ENCODE assay signal across 11 cellular contexts in genomic region chr5:133927616-133928180, GRCh38. TPM values are rescaled to one million over a fixed set of nuclear protein-coding genes. Genes with fewer than 3 reads are reported as not detected.
DNase-seq lines count a peak whose midpoint lies in the region; ATAC-seq and TF ChIP-seq lines count a peak whose summit lies in the region.
"Had no signal": no experiment of that assay in that cellular context is flagged by ENCODE, and none has a peak within 500 bp of the region (broad histone marks: within the 10 kb centered on the region; RNA-seq: fewer than 3 reads in every experiment).

No MANE protein-coding gene starts in this region.

- H3K27ac Mint-ChIP-seq in activated naive CD4-positive, alpha-beta T cell treated with anti-CD3 and anti-CD28 coated beads, Interleukin-2, amount 50 U/mL, for 24 hours: peak overlapping the region; percentile 99
- H3K27ac Mint-ChIP-seq in IgD-negative memory B cell (peak overlapping the region in 2 of 3 donors; percentile 59 to 97), brain (peak overlapping the region in 3 of 5 experiments; percentile 56 to 95 (median 80))
- peak overlapping the region; percentile 98 for H3K27ac Mint-ChIP-seq in stimulated activated naive B cell treated with anti-CD40 and anti-IgM and Interleukin-4, amounts not matched to agents 10 μg/mL and 1 μg/mL and 100 μg/mL, for 72 hours
- H3K27ac Mint-ChIP-seq: H9 had no signal

- TF ChIP-seq CTCF in brain (conservative IDR thresholded peaks at IDR 0.05): no peak

- no peak for DNase-seq in activated naive CD4-positive, alpha-beta T cell treated with Interleukin-2 at 50 U/mL for 16 hours
- DNase-seq in stimulated activated naive B cell treated with anti-CD40 and anti-IgM and Interleukin-4, amounts not matched to agents 10 μg/mL and 1 μg/mL and 100 μg/mL, for 72 hours: no peak
- DNase-seq in COLO829 (ENCODE audit: low spot score): no peak
- no peak for DNase-seq in stimulated activated CD4-positive, alpha-beta T cell treated with anti-CD3 and anti-CD28 coated beads, Interleukin-1b, Interleukin-23, amount 100 ng/mL, for 48 hours
- DNase-seq: H9, NCI-H1930, NCI-H748 treated with DMSO at 0.1 percent for 48 hours had no signal

- no peak for ATAC-seq in stimulated activated naive B cell treated with anti-CD40 and anti-IgM and Interleukin-4, amounts not matched to agents 10 μg/mL and 1 μg/mL and 100 μg/mL, for 72 hours (replicated peaks)
- ATAC-seq: PC-3 had no signal

- no peaks in the 10 kb centered on the region for H3K36me3 Mint-ChIP-seq in activated naive CD4-positive, alpha-beta T cell treated with anti-CD3 and anti-CD28 coated beads, Interleukin-2, amount 50 U/mL, for 24 hours
- H3K36me3 Mint-ChIP-seq in IgD-negative memory B cell: peaks cover under 1% of the 10 kb centered on the region
- H3K36me3 Mint-ChIP-seq in brain: no peaks in the 10 kb centered on the region
- peaks cover 0 to 5% of the 10 kb centered on the region in 2 donors for H3K36me3 Mint-ChIP-seq in stimulated activated naive B cell treated with anti-CD40 and anti-IgM and Interleukin-4, amounts not matched to agents 10 μg/mL and 1 μg/mL and 100 μg/mL, for 72 hours

- no peaks in the 10 kb centered on the region for H3K27me3 Mint-ChIP-seq in activated naive CD4-positive, alpha-beta T cell treated with anti-CD3 and anti-CD28 coated beads, Interleukin-2, amount 50 U/mL, for 24 hours
- H3K27me3 Mint-ChIP-seq in IgD-negative memory B cell (no peaks in the 10 kb centered on the region), brain (peaks cover 7% of the 10 kb centered on the region)
- H3K27me3 Mint-ChIP-seq in stimulated activated naive B cell treated with anti-CD40 and anti-IgM and Interleukin-4, amounts not matched to agents 10 μg/mL and 1 μg/mL and 100 μg/mL, for 72 hours: no peaks in the 10 kb centered on the region

- H3K4me1 Mint-ChIP-seq in activated naive CD4-positive, alpha-beta T cell treated with anti-CD3 and anti-CD28 coated beads, Interleukin-2, amount 50 U/mL, for 24 hours: peaks cover 38% of the 10 kb centered on the region
- peaks cover 43 to 52% (median 46%) of the 10 kb centered on the region in 3 donors for H3K4me1 Mint-ChIP-seq in IgD-negative memory B cell
- peaks cover 37% of the 10 kb centered on the region for H3K4me1 Mint-ChIP-seq in brain
- H3K4me1 Mint-ChIP-seq in stimulated activated naive B cell treated with anti-CD40 and anti-IgM and Interleukin-4, amounts not matched to agents 10 μg/mL and 1 μg/mL and 100 μg/mL, for 72 hours: peaks cover 63 to 86% of the 10 kb centered on the region in 2 donors

- H3K4me3 Mint-ChIP-seq in activated naive CD4-positive, alpha-beta T cell treated with anti-CD3 and anti-CD28 coated beads, Interleukin-2, amount 50 U/mL, for 24 hours: no peak overlapping the region
- H3K4me3 Mint-ChIP-seq in IgD-negative memory B cell (peak overlapping the region in 2 of 4 donors; percentile 35 to 61), brain (no peak overlapping the region)
- no peak overlapping the region for H3K4me3 Mint-ChIP-seq in stimulated activated naive B cell treated with anti-CD40 and anti-IgM and Interleukin-4, amounts not matched to agents 10 μg/mL and 1 μg/mL and 100 μg/mL, for 72 hours
- H3K4me3 Mint-ChIP-seq: H9 had no signal

- H3K9me3 Mint-ChIP-seq in activated naive CD4-positive, alpha-beta T cell treated with anti-CD3 and anti-CD28 coated beads, Interleukin-2, amount 50 U/mL, for 24 hours: no peaks in the 10 kb centered on the region
- H3K9me3 Mint-ChIP-seq in IgD-negative memory B cell: no peaks in the 10 kb centered on the region
- H3K9me3 Mint-ChIP-seq in brain: peaks cover 0 to 6% (median 0%) of the 10 kb centered on the region in 5 experiments
- peaks cover 0 to 2% of the 10 kb centered on the region in 2 donors for H3K9me3 Mint-ChIP-seq in stimulated activated naive B cell treated with anti-CD40 and anti-IgM and Interleukin-4, amounts not matched to agents 10 μg/mL and 1 μg/mL and 100 μg/mL, for 72 hours
- H3K9me3 Mint-ChIP-seq: H9 had no signal

RNA-seq across cellular contexts. Expression of gene C5orf15, which starts 40.7 kb away (rescaled TPM):
- polyA plus RNA-seq in IgD-negative memory B cell (25.5 TPM), brain (ENCODE audit: insufficient read depth, low read depth, low replicate concordance) (28.7 TPM)
